ENCODE assay signal across 8 cellular contexts in genomic region chr2:70767699-70768584, GRCh38. TPM values are rescaled to one million over a fixed set of nuclear protein-coding genes. Genes with fewer than 3 reads are reported as not detected.
DNase-seq lines count a peak whose midpoint lies in the region; ATAC-seq and TF ChIP-seq lines count a peak whose summit lies in the region.

A gene with protein sequence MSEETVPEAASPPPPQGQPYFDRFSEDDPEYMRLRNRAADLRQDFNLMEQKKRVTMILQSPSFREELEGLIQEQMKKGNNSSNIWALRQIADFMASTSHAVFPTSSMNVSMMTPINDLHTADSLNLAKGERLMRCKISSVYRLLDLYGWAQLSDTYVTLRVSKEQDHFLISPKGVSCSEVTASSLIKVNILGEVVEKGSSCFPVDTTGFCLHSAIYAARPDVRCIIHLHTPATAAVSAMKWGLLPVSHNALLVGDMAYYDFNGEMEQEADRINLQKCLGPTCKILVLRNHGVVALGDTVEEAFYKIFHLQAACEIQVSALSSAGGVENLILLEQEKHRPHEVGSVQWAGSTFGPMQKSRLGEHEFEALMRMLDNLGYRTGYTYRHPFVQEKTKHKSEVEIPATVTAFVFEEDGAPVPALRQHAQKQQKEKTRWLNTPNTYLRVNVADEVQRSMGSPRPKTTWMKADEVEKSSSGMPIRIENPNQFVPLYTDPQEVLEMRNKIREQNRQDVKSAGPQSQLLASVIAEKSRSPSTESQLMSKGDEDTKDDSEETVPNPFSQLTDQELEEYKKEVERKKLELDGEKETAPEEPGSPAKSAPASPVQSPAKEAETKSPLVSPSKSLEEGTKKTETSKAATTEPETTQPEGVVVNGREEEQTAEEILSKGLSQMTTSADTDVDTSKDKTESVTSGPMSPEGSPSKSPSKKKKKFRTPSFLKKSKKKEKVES (minus strand): TSS chr2:70768200. CDS start chr2:70706408, 61,792 bp downstream.

- H3K4me3 ChIP-seq in ACC112 (ENCODE audit: low read depth, low read length) (peak within 1 kb of the TSS; percentile 69), heart right ventricle (peak within 1 kb of the TSS; percentile 20 to 64 (median 54))

- H2AFZ ChIP-seq in ACC112 (ENCODE audit: low read length, unreplicated experiment), result peak within 1 kb of the TSS; percentile 55

- no peaks in the 10 kb centered on the region for H3K79me2 ChIP-seq in ACC112 (ENCODE audit: control insufficient read depth, insufficient read depth, low read length, unreplicated experiment)

- TF ChIP-seq CTCF in GM20000 (IDR thresholded peaks at IDR 0.05; ENCODE audit: extremely low read depth, missing control alignments) (no peak), heart right ventricle (IDR thresholded peaks at IDR 0.05) (peak in 7 of 9 donors; percentile 21 to 58 (median 42))

- H3K27me3 ChIP-seq in ACC112 (ENCODE audit: insufficient read depth, low read length) (peaks cover 89% of the 10 kb centered on the region), heart right ventricle (peaks cover 0 to 70% (median 41%) of the 10 kb centered on the region in 7 donors)

- H3K4me1 ChIP-seq in ACC112 (ENCODE audit: control insufficient read depth, insufficient read depth, low read length, unreplicated experiment), result no peaks in the 10 kb centered on the region
- peaks cover 0 to 17% (median 14%) of the 10 kb centered on the region in 9 donors for H3K4me1 ChIP-seq in heart right ventricle

- no peaks in the 10 kb centered on the region for H3K9me3 ChIP-seq in heart right ventricle

- no peak within 1 kb of the TSS for H3K27ac ChIP-seq in ACC112 (ENCODE audit: low read depth, low read length)
- H3K27ac ChIP-seq in heart right ventricle, result peak within 1 kb of the TSS in 6 of 10 donors; percentile 13 to 55 (median 44)

- peak; percentile 75 to 90 (median 86) for ATAC-seq in heart right ventricle
- ATAC-seq in HG03045 (IDR thresholded peaks at IDR 0.05; ENCODE audit: unreplicated experiment), result no peak

- WGBS in heart right ventricle, 2 donors, result 0 to 1% methylated on average over 57 to 69 of the region's 74 CpGs

- DNase-seq in GM20000 (ENCODE audit: low spot score) (peak; percentile 76), NCI-H69 (lab: John Stamatoyannopoulos, UW) (peak; percentile 77), heart right ventricle (peak; percentile 19 to 20), posterior vena cava (ENCODE audit: low spot score) (peak; percentile 81), kidney glomerular epithelial cell (lab: John Stamatoyannopoulos, UW) (no peak)
- peak; percentile 58 for DNase-seq in activated naive CD4-positive, alpha-beta T cell treated with anti-CD3 and anti-CD28 coated beads, Interleukin-2, amount 50 U/mL, for 16 hours

- intact Hi-C loops in heart right ventricle (cut with DNase I), result no loop called here
- intact Hi-C loops in posterior vena cava (cut with DNase I), result no loop called here

- H3K36me3 ChIP-seq in ACC112 (ENCODE audit: insufficient read depth, low read length), result no peaks in the 10 kb centered on the region
- H3K36me3 ChIP-seq in heart right ventricle, result no peaks in the 10 kb centered on the region

RNA-seq across cellular contexts. Expression of the gene that starts here (rescaled TPM):
- 1 to 10 TPM in 9 of 10 donors, under 1 TPM in 1; 0.92 to 5.7 (median 2.8) TPM for total RNA-seq in heart right ventricle
- 1 to 10 TPM in 1 of 2 donors, under 1 TPM in 1; 0.16 to 1.2 TPM for polyA plus RNA-seq in heart right ventricle
- 1 to 10 TPM; 3.0 to 5.2 TPM for total RNA-seq in posterior vena cava
